10 cellular contexts compared by ENCODE assay signal in genomic region chr7:90931996-90932912, GRCh38.
DNase-seq lines count a peak whose midpoint lies in the region; ATAC-seq and TF ChIP-seq lines count a peak whose summit lies in the region.
"Had no signal": no experiment of that assay in that cellular context is flagged by ENCODE, and none has a peak within 500 bp of the region (broad histone marks: within the 10 kb centered on the region; RNA-seq: fewer than 3 reads in every experiment).

No MANE protein-coding gene starts in this region.

- ATAC-seq in GM18519 (IDR thresholded peaks at IDR 0.05; ENCODE audit: low FRiP score, unreplicated experiment) (peak; percentile 98), GM23338 (no peak), left ventricle myocardium superior (peak; percentile 72)
- ATAC-seq: activated T-helper 17 cell treated with anti-CD3 and anti-CD28 coated beads, Interleukin-2, amount 50 U/mL, for 72 hours had no signal

- no peak overlapping the region for H3K4me3 Mint-ChIP-seq in GM23338
- H3K4me3 Mint-ChIP-seq in endothelial cell (ENCODE audit: unreplicated experiment): no peak overlapping the region
- H3K4me3 Mint-ChIP-seq: activated T-helper 17 cell treated with anti-CD3 and anti-CD28 coated beads, Interleukin-2, amount 50 U/mL, for 72 hours had no signal

- TF ChIP-seq CTCF in GM23338 (conservative IDR thresholded peaks at IDR 0.05; ENCODE audit: low read depth in 2 of 2) (no peak), endothelial cell (IDR thresholded peaks at IDR 0.05; ENCODE audit: unreplicated experiment) (no peak), dorsolateral prefrontal cortex (IDR thresholded peaks at IDR 0.05 in 54 of 56, conservative IDR thresholded peaks at IDR 0.05 in 2 of 56; ENCODE audit: low read depth in 1 of 56, partially characterized antibody in 56 of 56) (no peak)

- no peak overlapping the region for H3K4me3 ChIP-seq in GM23338
- H3K4me3 ChIP-seq in dorsolateral prefrontal cortex: no peak overlapping the region

- H3K4me1 Mint-ChIP-seq in GM23338: peaks cover 8% of the 10 kb centered on the region; the same call in 2 of the 3 replicates
- no peaks in the 10 kb centered on the region for H3K4me1 Mint-ChIP-seq in endothelial cell (ENCODE audit: unreplicated experiment)
- H3K4me1 Mint-ChIP-seq: activated T-helper 17 cell treated with anti-CD3 and anti-CD28 coated beads, Interleukin-2, amount 50 U/mL, for 72 hours had no signal

- H4K20me1 ChIP-seq in GM23338 (replicated peaks; ENCODE audit: insufficient read depth): no peaks in the 10 kb centered on the region

- H3K9me2 ChIP-seq in GM23338 (ENCODE audit: insufficient read depth): peaks cover 5% of the 10 kb centered on the region; the same call in 1 of the 2 replicates

- DNase-seq in GM23338 (ENCODE audit: low spot score): no peak
- peak; percentile 86 for DNase-seq in LHCN-M2 (ENCODE audit: low read depth)
- no peak for DNase-seq in left ventricle myocardium superior
- no peak for DNase-seq in stimulated activated CD4-positive, alpha-beta T cell treated with anti-CD3 and anti-CD28 coated beads, Interleukin-2, amount 100 ng/mL, for 24 hours
- DNase-seq in endothelial cell (ENCODE audit: low spot score): no peak
- no peak for DNase-seq in dorsolateral prefrontal cortex
- DNase-seq in ecto neural progenitor cell (ENCODE audit: low spot score): no peak
- DNase-seq: NCI-H526 treated with DMSO at 0.1 percent for 48 hours had no signal

- no peaks in the 10 kb centered on the region for H3F3A ChIP-seq in GM23338 (replicated peaks; ENCODE audit: low read depth)

- no peak overlapping the region for H2AFZ ChIP-seq in GM23338

- no peaks in the 10 kb centered on the region for H3K27me3 ChIP-seq in GM23338 (ENCODE audit: insufficient read depth)
- H3K27me3 ChIP-seq in dorsolateral prefrontal cortex: no peaks in the 10 kb centered on the region

- no peaks in the 10 kb centered on the region for H3K27me3 Mint-ChIP-seq in GM23338 (ENCODE audit: insufficient read depth, low read depth, poor library complexity)
- H3K27me3 Mint-ChIP-seq in endothelial cell (ENCODE audit: unreplicated experiment): no peaks in the 10 kb centered on the region
- H3K27me3 Mint-ChIP-seq: activated T-helper 17 cell treated with anti-CD3 and anti-CD28 coated beads, Interleukin-2, amount 50 U/mL, for 72 hours had no signal

- 0 out of 2 replicates have a peak, but pooled peaks cover 5% of the 10 kb centered on the region for H3K36me3 ChIP-seq in GM23338 (ENCODE audit: insufficient read depth)

- no peak overlapping the region for H3K27ac ChIP-seq in GM23338 (ENCODE audit: low read depth)
- peak overlapping the region in 1 of 59 donors; percentile 1 for H3K27ac ChIP-seq in dorsolateral prefrontal cortex

- H3K27ac Mint-ChIP-seq in GM23338 (0 out of 2 replicates have a peak overlapping the region, but pooled peaks have one; percentile 40), endothelial cell (ENCODE audit: unreplicated experiment) (no peak overlapping the region)
- H3K27ac Mint-ChIP-seq: activated T-helper 17 cell treated with anti-CD3 and anti-CD28 coated beads, Interleukin-2, amount 50 U/mL, for 72 hours had no signal

- intact Hi-C loops in left ventricle myocardium superior (cut with micrococcal nuclease): no loop called here
- intact Hi-C loops in dorsolateral prefrontal cortex (cut with DNase I): no loop called here

- no peaks in the 10 kb centered on the region for H3K4me1 ChIP-seq in GM23338 (ENCODE audit: insufficient read depth)

- peaks cover 4% of the 10 kb centered on the region; the same call in 1 of the 3 replicates for H3K9me3 Mint-ChIP-seq in GM23338
- H3K9me3 Mint-ChIP-seq in endothelial cell (ENCODE audit: unreplicated experiment): no peaks in the 10 kb centered on the region
- H3K9me3 Mint-ChIP-seq: activated T-helper 17 cell treated with anti-CD3 and anti-CD28 coated beads, Interleukin-2, amount 50 U/mL, for 72 hours had no signal

- no peaks in the 10 kb centered on the region for H3K79me2 ChIP-seq in GM23338 (replicated peaks; ENCODE audit: insufficient read depth)

- H3K4me2 ChIP-seq in GM23338: no peak overlapping the region

- H3K36me3 Mint-ChIP-seq in GM23338 (ENCODE audit: low read depth) (peaks cover 10% of the 10 kb centered on the region), endothelial cell (ENCODE audit: low read depth, unreplicated experiment) (peaks cover 4% of the 10 kb centered on the region)

TF ChIP-seq in GM23338, 12 proteins besides CTCF, POLR2A, EP300 and RAD21 (continues in another document):
- TF ChIP-seq NANOG (IDR thresholded peaks at IDR 0.05; ENCODE audit: borderline replicate concordance) (no peak), STAT1 (IDR thresholded peaks at IDR 0.05; ENCODE audit: unreplicated experiment) (no peak), JUNB (IDR thresholded peaks at IDR 0.05; ENCODE audit: unreplicated experiment) (no peak), REST (IDR thresholded peaks at IDR 0.05; ENCODE audit: unreplicated experiment) (no peak), POLR2AphosphoS5 (IDR thresholded peaks at IDR 0.05; ENCODE audit: low read depth) (no peak), ZNF114 (CRISPR knock-in tag; IDR thresholded peaks at IDR 0.05) (no peak), EZH2phosphoT487 (IDR thresholded peaks at IDR 0.05; ENCODE audit: unreplicated experiment) (no peak), ZNF331 (CRISPR knock-in tag; IDR thresholded peaks at IDR 0.05; ENCODE audit: low read depth) (no peak)
- TF ChIP-seq, protein P1, sequence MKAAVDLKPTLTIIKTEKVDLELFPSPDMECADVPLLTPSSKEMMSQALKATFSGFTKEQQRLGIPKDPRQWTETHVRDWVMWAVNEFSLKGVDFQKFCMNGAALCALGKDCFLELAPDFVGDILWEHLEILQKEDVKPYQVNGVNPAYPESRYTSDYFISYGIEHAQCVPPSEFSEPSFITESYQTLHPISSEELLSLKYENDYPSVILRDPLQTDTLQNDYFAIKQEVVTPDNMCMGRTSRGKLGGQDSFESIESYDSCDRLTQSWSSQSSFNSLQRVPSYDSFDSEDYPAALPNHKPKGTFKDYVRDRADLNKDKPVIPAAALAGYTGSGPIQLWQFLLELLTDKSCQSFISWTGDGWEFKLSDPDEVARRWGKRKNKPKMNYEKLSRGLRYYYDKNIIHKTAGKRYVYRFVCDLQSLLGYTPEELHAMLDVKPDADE (IDR thresholded peaks at IDR 0.05): no peak
